ENCODE assay signal across 25 cellular contexts in the genomic region with DNA sequence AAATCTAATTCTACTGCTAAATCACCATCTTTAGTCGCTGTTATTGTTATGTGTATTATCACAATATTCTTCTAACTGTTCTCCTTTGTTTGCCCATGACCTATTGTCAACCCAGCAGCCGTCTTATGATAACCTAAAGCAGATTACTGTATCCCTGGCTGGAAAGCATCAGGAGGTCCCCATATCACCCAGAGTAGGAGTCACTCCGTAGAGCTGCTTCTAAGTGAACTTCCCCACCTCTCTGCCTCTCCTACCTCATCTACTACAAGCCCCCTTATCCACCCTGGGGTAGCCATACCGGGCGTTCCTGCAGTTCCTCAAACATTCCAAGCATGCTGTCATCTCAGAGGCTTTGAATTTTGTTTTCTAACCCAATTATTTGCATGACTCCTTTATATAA. TPM values are rescaled to one million over a fixed set of nuclear protein-coding genes. Genes with fewer than 3 reads are reported as not detected.
DNase-seq lines count a peak whose midpoint lies in the region; ATAC-seq, FAIRE-seq and TF ChIP-seq lines count a peak whose summit lies in the region.
"Had no signal": no experiment of that assay in that cellular context is flagged by ENCODE, and none has a peak within 500 bp of the region (broad histone marks: within the 10 kb centered on the region; RNA-seq: fewer than 3 reads in every experiment).

No MANE protein-coding gene starts in this region.

- no peaks in the 10 kb centered on the region for H3K9me1 ChIP-seq in K562 (ENCODE audit: control insufficient read depth, insufficient read depth, low read length)

- FAIRE-seq in K562 (lab: Jason Lieb, UNC) = no peak
- FAIRE-seq: HepG2 had no signal

- H3K4me2 ChIP-seq in K562 (ENCODE audit: insufficient read depth, low read length) = no peak overlapping the region
- H3K4me2 ChIP-seq: SK-N-SH had no signal

- peaks cover 9% of the 10 kb centered on the region; the same call in 2 of the 3 replicates for H3K79me2 ChIP-seq in K562 (ENCODE audit: control insufficient read depth, insufficient read depth, low read length)

- TF ChIP-seq POLR2A in K562 (conservative IDR thresholded peaks at IDR 0.05) = no peak

- H3K9me3 ChIP-seq in Caco-2 = no peaks in the 10 kb centered on the region
- H3K9me3 ChIP-seq in HAP-1 = no peaks in the 10 kb centered on the region
- H3K9me3 ChIP-seq in K562 (replicated peaks; ENCODE audit: control insufficient read depth, insufficient read depth, low read depth, low read length) = peaks cover 2% of the 10 kb centered on the region; the same call in 1 of the 2 replicates
- H3K9me3 ChIP-seq: SK-N-SH had no signal

- ATAC-seq in K562 = 0 out of 3 replicates have a peak, but pooled peaks have one; percentile 12
- no peak for ATAC-seq in GM19351 (IDR thresholded peaks at IDR 0.05; ENCODE audit: unreplicated experiment)
- no peak for ATAC-seq in GM19452 (IDR thresholded peaks at IDR 0.05; ENCODE audit: unreplicated experiment)
- ATAC-seq: HepG2 had no signal

- H3K36me3 ChIP-seq in Caco-2 (ENCODE audit: control insufficient read depth, insufficient read depth, low read length) (no peaks in the 10 kb centered on the region), HAP-1 (replicated peaks) (no peaks in the 10 kb centered on the region), K562 (ENCODE audit: control insufficient read depth, insufficient read depth, low read length) (no peaks in the 10 kb centered on the region)

- H4K20me1 ChIP-seq in K562 (replicated peaks; ENCODE audit: control insufficient read depth, insufficient read depth, low read length) = no peaks in the 10 kb centered on the region

- TF ChIP-seq CTCF in Caco-2 (IDR thresholded peaks at IDR 0.05; ENCODE audit: insufficient read depth in 1 of 2, low read depth in 1 of 2, low read length in 1 of 2, severe bottlenecking in 1 of 2, unreplicated experiment in 1 of 2) = no peak
- no peak for TF ChIP-seq CTCF in K562 (IDR thresholded peaks at IDR 0.05 in 2 of 3, conservative IDR thresholded peaks at IDR 0.05 in 1 of 3; ENCODE audit: insufficient read depth in 2 of 3, low read depth in 1 of 3, low read length in 3 of 3)
- TF ChIP-seq CTCF in mesothelial cell of epicardium (IDR thresholded peaks at IDR 0.05; ENCODE audit: unreplicated experiment) = no peak

- H3K9me3 Mint-ChIP-seq in Caco-2 (ENCODE audit: unreplicated experiment) (no peaks in the 10 kb centered on the region), mesothelial cell of epicardium (peaks cover 3% of the 10 kb centered on the region)

- no peak overlapping the region for H2AFZ ChIP-seq in K562 (ENCODE audit: low read depth, low read length)

- H3K4me1 Mint-ChIP-seq in Caco-2 (ENCODE audit: low read depth, unreplicated experiment) (peaks cover 28% of the 10 kb centered on the region), mesothelial cell of epicardium (peaks cover 31% of the 10 kb centered on the region)
- H3K4me1 Mint-ChIP-seq: CD4-positive, CD25-positive, alpha-beta regulatory T cell had no signal

- in situ Hi-C loops in HAP-1 (cut with MboI; ENCODE audit: low sequenced_read_pairs) (no loop called here), K562 (cut with MboI) (loop anchor here (25.0 kb wide), 1 partner anchor 1630 kb away; no protein-coding TSS in a partner anchor)

- H3K27ac Mint-ChIP-seq in Caco-2 (ENCODE audit: unreplicated experiment) (peak overlapping the region; percentile 89), mesothelial cell of epicardium (peak overlapping the region; percentile 60)
- H3K27ac Mint-ChIP-seq: CD4-positive, CD25-positive, alpha-beta regulatory T cell had no signal

- no peak for TF ChIP-seq EP300 in K562 (IDR thresholded peaks at IDR 0.05; ENCODE audit: low read length)

- no TSS peak for BruUV-seq in Caco-2 (replicated peaks; lab: Mats Ljungman, UMichigan)
- BruUV-seq in K562 (replicated peaks; lab: Mats Ljungman, UMichigan) = no TSS peak

- H3K27ac ChIP-seq in K562 (ENCODE audit: extremely low read depth, low read depth, low read length) = no peak overlapping the region

- H3K4me1 ChIP-seq in Caco-2 (peaks cover 18% of the 10 kb centered on the region), HAP-1 (peaks cover 15% of the 10 kb centered on the region), K562 (replicated peaks in 1 of 2; ENCODE audit: control insufficient read depth in 2 of 2, insufficient read depth in 2 of 2, low read length in 2 of 2) (peaks cover 0 to 3% of the 10 kb centered on the region in 2 experiments; a peak in 1 of 5 replicates)

- no peaks in the 10 kb centered on the region for H3K27me3 Mint-ChIP-seq in Caco-2 (ENCODE audit: insufficient read depth, unreplicated experiment)
- no peaks in the 10 kb centered on the region for H3K27me3 Mint-ChIP-seq in mesothelial cell of epicardium (ENCODE audit: low read depth)
- H3K27me3 Mint-ChIP-seq: CD4-positive, CD25-positive, alpha-beta regulatory T cell had no signal

- H3K4me3 ChIP-seq in Caco-2 (ENCODE audit: low read depth, low read length) = no peak overlapping the region
- no peak overlapping the region for H3K4me3 ChIP-seq in HAP-1
- no peak overlapping the region for H3K4me3 ChIP-seq in K562

- H3K27me3 ChIP-seq in Caco-2 (replicated peaks; ENCODE audit: control insufficient read depth, insufficient read depth, low read length) (no peaks in the 10 kb centered on the region), HAP-1 (ENCODE audit: low read depth) (no peaks in the 10 kb centered on the region), K562 (ENCODE audit: control insufficient read depth in 2 of 2, insufficient read depth in 2 of 2, low read length in 2 of 2) (no peaks in the 10 kb centered on the region)

- H3K4me3 Mint-ChIP-seq in Caco-2 (ENCODE audit: unreplicated experiment) (peak overlapping the region; percentile 64), mesothelial cell of epicardium (no peak overlapping the region)
- H3K4me3 Mint-ChIP-seq: CD4-positive, CD25-positive, alpha-beta regulatory T cell had no signal

- WGBS in K562 (ENCODE audit: insufficient coverage, low coverage, missing lambda C conversion rate) = 32% methylated on average over 5 of the region's 5 CpGs

- H3K36me3 Mint-ChIP-seq in Caco-2 (ENCODE audit: insufficient read depth, unreplicated experiment) (peaks cover 10% of the 10 kb centered on the region), mesothelial cell of epicardium (no peaks in the 10 kb centered on the region)
- H3K36me3 Mint-ChIP-seq: CD4-positive, CD25-positive, alpha-beta regulatory T cell had no signal

- H3K9ac ChIP-seq in K562 (ENCODE audit: insufficient read depth in 1 of 2, low read depth in 2 of 2, low read length in 2 of 2) = no peak overlapping the region
- H3K9ac ChIP-seq: SK-N-SH had no signal

- DNase-seq in Caco-2 (no peak), HAP-1 (ENCODE audit: low spot score in 2 of 2) (peak; percentile 62 to 82), K562 (ENCODE audit: extremely low read depth in 1 of 4, low spot score in 3 of 4) (no peak), mesothelial cell of epicardium (ENCODE audit: low spot score in 2 of 2, unreplicated experiment in 2 of 2) (no peak), cortex of kidney (lab: John Stamatoyannopoulos, UW) (no peak), amygdala (lab: John Stamatoyannopoulos, UW) (no peak)
- DNase-seq: CD4-positive, CD25-positive, alpha-beta regulatory T cell; DMS 273 treated with DMSO at 0.1 percent for 48 hours; GF-D8; H7; KBM-7; MM.1S; NCI-H1048; NCI-H1436; NCI-H2029; NCI-H226; NCI-H524; NCI-H774; SIG-M5; SK-N-SH had no signal

- CTCF ChIA-PET in Caco-2 (lab: Charles Lee) = interaction anchor here (1.2 kb wide), 1 partner anchor 108 kb away, joined by 3 read pairs; a partner anchor contains a TSS
- CTCF ChIA-PET in K562 (lab: Yijun Ruan, JAX; ENCODE audit: low intra/inter-chr PET ratio) = no interaction called here

- TF ChIP-seq RAD21 in K562 (CRISPR knock-in tag; conservative IDR thresholded peaks at IDR 0.05 in 1 of 2, IDR thresholded peaks at IDR 0.05 in 1 of 2) = no peak

- POLR2A ChIA-PET in Caco-2 (lab: Charles Lee) = interaction anchor here (1.0 kb wide), 1 partner anchor 235 kb away, joined by 4 read pairs; no protein-coding TSS in a partner anchor
- POLR2A ChIA-PET in K562 (lab: Yijun Ruan, JAX) = interaction anchor here (1.0 kb wide), 1 partner anchor 20 kb away, joined by 3 read pairs; no protein-coding TSS in a partner anchor

- intact Hi-C loops in Caco-2 (cut with micrococcal nuclease; ENCODE audit: unreplicated experiment) (loop anchor here (2.0 kb wide), 1 partner anchor 55 kb away; no protein-coding TSS in a partner anchor), K562 (cut with micrococcal nuclease) (no loop called here)

RNA-seq across cellular contexts. Expression of a gene that starts 39.7 kb away (rescaled TPM):
- 3.1 and 3.9 TPM in 2 replicates for total RNA-seq in Caco-2 (2022)
- 6.6 and 9.6 TPM in 2 replicates for total RNA-seq in K562 (2011; cell fraction: chromatin; rRNA removed; ENCODE audit: low replicate concordance)
- 6.8 and 9.5 TPM in 2 replicates for total RNA-seq in K562 (2011; cell fraction: nucleolus; rRNA removed)
- 9.7 and 14.0 TPM in 2 replicates for total RNA-seq in K562 (2011; cell fraction: nucleoplasm; rRNA removed)
- 0.64 and 0.82 TPM in 2 replicates for total RNA-seq in K562 (2014; rRNA removed)
- total RNA-seq in K562 (2014; rRNA removed; fragmentation: Illumina TruSeq; extraction: Trizol) = 0.80 and 0.98 TPM in 2 replicates
- total RNA-seq in K562 (2015; rRNA removed; fragmentation: Illumina TruSeq; extraction: Trizol) = 0.87 and 1.1 TPM in 2 replicates
- 1.5 and 2.5 TPM in 2 replicates for total RNA-seq in K562 (2021)
- polyA plus RNA-seq in K562 (2011; rRNA removed) = 0.91 and 0.96 TPM in 2 replicates
- 0.72 and 1.6 TPM in 2 replicates for polyA plus RNA-seq in K562 (2011; cell fraction: cytosol; rRNA removed)
- polyA plus RNA-seq in K562 (2011; cell fraction: nucleus; rRNA removed) = 2.0 and 4.5 TPM in 2 replicates
- 1.7 and 2.5 TPM in 2 replicates for polyA plus RNA-seq in K562 (2012)
- polyA plus RNA-seq in K562 (2014; fragmentation: Illumina TruSeq; extraction: Trizol) = 1.0 and 1.1 TPM in 2 replicates
- under 1 TPM; 0.29 to 0.35 TPM for polyA plus RNA-seq in K562 (2014; fragmentation: Nextera tagmentation; extraction: Ambion mirVana)
- 0.70 and 1.9 TPM in 2 replicates for polyA plus RNA-seq in K562 (2014; rRNA removed)
- 1.9 and 3.5 TPM in 2 replicates for polyA minus RNA-seq in K562 (2011; rRNA and poly(A)+ RNA removed)
- polyA minus RNA-seq in K562 (2011; cell fraction: cytosol; rRNA and poly(A)+ RNA removed) = 0.64 and 1.0 TPM in 2 replicates
- polyA minus RNA-seq in K562 (2011; cell fraction: nucleus; rRNA and poly(A)+ RNA removed) = 12.8 and 14.4 TPM in 2 replicates
- 8.1 to 9.2 TPM (median 8.6 TPM) in 3 replicates for total RNA-seq in mesothelial cell of epicardium
- total RNA-seq: A673; CD4-positive, CD25-positive, alpha-beta regulatory T cell; HepG2 had no signal
- polyA plus RNA-seq: BJ; CD4-positive, CD25-positive, alpha-beta regulatory T cell; HepG2 had no signal

Comparison
In these comparisons a context has a peak if more than half of its experiments do, and no peak if none do; other contexts are left out.
1. DNase-seq: peak in HAP-1 (2 of 2); none in Caco-2 (0 of 2), K562 (0 of 4), mesothelial cell of epicardium (0 of 2), cortex of kidney (single experiment) and amygdala (0 of 56).